14 cellular contexts compared by ENCODE assay signal in genomic region chr10:101230185-101230917, GRCh38. TPM values are rescaled to one million over a fixed set of nuclear protein-coding genes. Genes with fewer than 3 reads are reported as not detected.
DNase-seq lines count a peak whose midpoint lies in the region; ATAC-seq, FAIRE-seq and TF ChIP-seq lines count a peak whose summit lies in the region.
"Had no signal": no experiment of that assay in that cellular context is flagged by ENCODE, and none has a peak within 500 bp of the region (broad histone marks: within the 10 kb centered on the region; RNA-seq: fewer than 3 reads in every experiment).

No MANE protein-coding gene starts in this region.

- H4K91ac ChIP-seq in H1 (replicated peaks; ENCODE audit: insufficient read length, low read length) (no peak overlapping the region), neuronal stem cell (ENCODE audit: low read depth, low read length, poor library complexity) (no peak overlapping the region)

- no peak for TF ChIP-seq CTCF in H1 (IDR thresholded peaks at IDR 0.05; ENCODE audit: control extremely low read depth in 1 of 3, insufficient read depth in 1 of 3, low read depth in 1 of 3, low read length in 3 of 3)

- H3K27me3 Mint-ChIP-seq in activated CD8-positive, alpha-beta memory T cell treated with anti-CD3 and anti-CD28 coated beads, Interleukin-2, amount 10 ng/mL, durations not matched to agents 7 days and 5 days, result peaks cover 87% of the 10 kb centered on the region

- H3K4me3 ChIP-seq in H1 (ENCODE audit: extremely low read depth in 1 of 4, insufficient read depth in 2 of 4, low read depth in 3 of 4, low read length in 4 of 4) (0 out of 8 replicates have a peak overlapping the region, but pooled peaks of 1 of the 4 experiments have one; percentile 26), neuronal stem cell (ENCODE audit: low read length in 2 of 2) (no peak overlapping the region)

- H3K27ac ChIP-seq in H1 (ENCODE audit: low read depth, low read length) (no peak overlapping the region), neuronal stem cell (replicated peaks; ENCODE audit: low read length) (no peak overlapping the region)
- H3K27ac ChIP-seq: 22Rv1, epithelial cell of prostate, KMS-11 had no signal

- peaks cover 99 to 100% (median 100%) of the 10 kb centered on the region in 4 experiments for H3K27me3 ChIP-seq in H1 (replicated peaks in 1 of 4; ENCODE audit: control insufficient read depth in 3 of 4, extremely low read depth in 1 of 4, insufficient read depth in 3 of 4, low read length in 3 of 4)
- H3K27me3 ChIP-seq in neuronal stem cell (ENCODE audit: control insufficient read depth in 3 of 3, insufficient read depth in 3 of 3, low read depth in 1 of 3, low read length in 3 of 3), result peaks cover 90 to 100% (median 100%) of the 10 kb centered on the region in 3 experiments

- no peak for TF ChIP-seq EP300 in H1 (IDR thresholded peaks at IDR 0.05; ENCODE audit: borderline replicate concordance in 1 of 2, low read depth in 2 of 2, low read length in 2 of 2)

- no peak for TF ChIP-seq POLR2A in H1 (IDR thresholded peaks at IDR 0.05; ENCODE audit: control extremely low read depth in 1 of 2, low read depth in 2 of 2, low read length in 2 of 2)

- TF ChIP-seq RAD21 in H1 (IDR thresholded peaks at IDR 0.05 in 1 of 2, conservative IDR thresholded peaks at IDR 0.05 in 1 of 2; ENCODE audit: low read depth in 2 of 2, low read length in 2 of 2), result no peak

- no peak overlapping the region for H3K4me3 Mint-ChIP-seq in activated CD8-positive, alpha-beta memory T cell treated with anti-CD3 and anti-CD28 coated beads, Interleukin-2, amount 10 ng/mL, durations not matched to agents 7 days and 5 days

- peaks cover 14% of the 10 kb centered on the region for H3K4me1 Mint-ChIP-seq in activated CD8-positive, alpha-beta memory T cell treated with anti-CD3 and anti-CD28 coated beads, Interleukin-2, amount 10 ng/mL, durations not matched to agents 7 days and 5 days

- peaks cover 2% of the 10 kb centered on the region for H3K36me3 Mint-ChIP-seq in activated CD8-positive, alpha-beta memory T cell treated with anti-CD3 and anti-CD28 coated beads, Interleukin-2, amount 10 ng/mL, durations not matched to agents 7 days and 5 days

- H3K14ac ChIP-seq in H1 (ENCODE audit: insufficient read length), result no peak overlapping the region
- no peak overlapping the region for H3K14ac ChIP-seq in neuronal stem cell (ENCODE audit: low read length)

- H2BK5ac ChIP-seq in H1 (ENCODE audit: low read depth, low read length), result no peak overlapping the region
- H2BK5ac ChIP-seq in neuronal stem cell (ENCODE audit: low read length), result no peak overlapping the region

- peaks cover 41 to 48% of the 10 kb centered on the region in 2 experiments for H4K20me1 ChIP-seq in H1 (replicated peaks in 1 of 2; ENCODE audit: control insufficient read depth in 1 of 2, insufficient read depth in 2 of 2, low read length in 2 of 2)

- peaks cover 0 to 14% (median 0%) of the 10 kb centered on the region in 4 experiments; a peak in 1 of 8 replicates for H3K36me3 ChIP-seq in H1 (ENCODE audit: control insufficient read depth in 2 of 4, insufficient read depth in 4 of 4, low read length in 3 of 4)
- no peaks in the 10 kb centered on the region for H3K36me3 ChIP-seq in neuronal stem cell (replicated peaks in 1 of 2; ENCODE audit: control insufficient read depth in 2 of 2, insufficient read depth in 2 of 2, low read length in 2 of 2)

- H3K4me2 ChIP-seq in H1 (ENCODE audit: insufficient read depth in 1 of 2, low read depth in 2 of 2, low read length in 2 of 2) (peak overlapping the region in 1 of 2 experiments; percentile 36; a peak in 3 of 4 replicates), neuronal stem cell (ENCODE audit: insufficient read depth, low read length, poor library complexity, severe bottlenecking) (no peak overlapping the region)
- H3K4me2 ChIP-seq: KMS-11 had no signal

- H3K23ac ChIP-seq in H1 (ENCODE audit: insufficient read length) (no peak overlapping the region), neuronal stem cell (ENCODE audit: low read depth, low read length, poor library complexity) (no peak overlapping the region)

- H2AFZ ChIP-seq in H1 (ENCODE audit: low read length), result no peak overlapping the region
- H2AFZ ChIP-seq in neuronal stem cell (ENCODE audit: low read length), result peak overlapping the region; percentile 56

- no peak for FAIRE-seq in H1 (lab: Jason Lieb, UNC)
- FAIRE-seq: keratinocyte had no signal

- no peak overlapping the region for H4K5ac ChIP-seq in H1 (ENCODE audit: insufficient read length, low read depth, low read length)

- H3K4me1 ChIP-seq in H1 (replicated peaks in 1 of 4; ENCODE audit: control insufficient read depth in 3 of 4, insufficient read depth in 4 of 4, low read length in 3 of 4), result peaks cover 6 to 23% (median 7%) of the 10 kb centered on the region in 4 experiments; a peak in 6 of 7 replicates
- H3K4me1 ChIP-seq in neuronal stem cell (ENCODE audit: control insufficient read depth in 2 of 2, insufficient read depth in 1 of 2, low read depth in 1 of 2, low read length in 2 of 2), result peaks cover 2 to 10% of the 10 kb centered on the region in 2 donors

- H2BK120ac ChIP-seq in H1 (replicated peaks; ENCODE audit: low read depth, low read length) (no peak overlapping the region), neuronal stem cell (ENCODE audit: low read depth, low read length) (peak overlapping the region; percentile 83)

- H3K18ac ChIP-seq in H1 (ENCODE audit: extremely low read depth, low read length) (no peak overlapping the region; the same call in 1 of the 2 replicates), neuronal stem cell (ENCODE audit: low read length) (no peak overlapping the region)

- DNase-seq in DMS 273 (lab: John Stamatoyannopoulos, UW; ENCODE audit: unreplicated experiment), result peak; percentile 67
- no peak for DNase-seq in DMS 273 treated with DMSO at 0.1 percent for 48 hours (lab: John Stamatoyannopoulos, UW)
- DNase-seq in HEK293T (ENCODE audit: extremely low spot score), result peak; percentile 75
- no peak for DNase-seq in H1 (ENCODE audit: low read depth in 1 of 2, low spot score in 2 of 2)
- DNase-seq in neuronal stem cell (ENCODE audit: low spot score), result no peak
- no peak for DNase-seq in NCI-H446 treated with DMSO at 0.1 percent for 48 hours (lab: John Stamatoyannopoulos, UW)
- no peak for DNase-seq in activated CD8-positive, alpha-beta memory T cell treated with anti-CD3 and anti-CD28 coated beads, Interleukin-2, amount 10 ng/mL, durations not matched to agents 7 days and 5 days
- DNase-seq: amniotic stem cell had no signal

- 4% methylated on average over 13 of the region's 31 CpGs; no CpG with 5 or more reads in 1 of the 2 experiments for WGBS in H1 (ENCODE audit: extremely low coverage in 1 of 2, insufficient coverage in 1 of 2, insufficient read length in 1 of 2, insufficient replicate concordance in 2 of 2, low coverage in 1 of 2, low lambda C conversion rate in 2 of 2, missing lambda C conversion rate in 1 of 2), 2 experiments
- no CpG with 5 or more reads among the region's 31 CpGs for WGBS in neuronal stem cell (ENCODE audit: extremely low coverage in 2 of 2, insufficient read length in 2 of 2, insufficient replicate concordance in 1 of 2), 2 donors

- H2BK15ac ChIP-seq in H1 (ENCODE audit: low read length) (peak overlapping the region; percentile 46; the same call in 1 of the 2 replicates), neuronal stem cell (ENCODE audit: low read length) (no peak overlapping the region)

- H3K9me3 Mint-ChIP-seq in activated CD8-positive, alpha-beta memory T cell treated with anti-CD3 and anti-CD28 coated beads, Interleukin-2, amount 10 ng/mL, durations not matched to agents 7 days and 5 days (ENCODE audit: low read depth), result no peaks in the 10 kb centered on the region

- no peak for ATAC-seq in GM18907 (IDR thresholded peaks at IDR 0.05; ENCODE audit: unreplicated experiment)
- ATAC-seq in activated CD8-positive, alpha-beta memory T cell treated with anti-CD3 and anti-CD28 coated beads, Interleukin-2, amount 10 ng/mL, durations not matched to agents 7 days and 5 days, result no peak
- ATAC-seq: activated CD4-positive, CD25-positive, alpha-beta regulatory T cell treated with anti-CD3 and anti-CD28 coated beads, Interleukin-2, amount 50 U/mL, for 24 hours had no signal

- H4K8ac ChIP-seq in H1 (ENCODE audit: extremely low read depth, insufficient read depth, low read length), result no peak overlapping the region
- H4K8ac ChIP-seq in neuronal stem cell (ENCODE audit: low read depth, low read length), result no peak overlapping the region

- CTCF ChIA-PET in HEK293T (lab: Yijun Ruan, JAX), result interaction anchor here (1.2 to 2.6 kb wide), 2 partner anchors 16 to 36 kb away, joined by 5 to 19 read pairs; no protein-coding TSS in a partner anchor
- CTCF ChIA-PET in H1 (lab: Charles Lee; ENCODE audit: partially characterized antibody), result interaction anchor here (0.9 to 4.5 kb wide), 16 partner anchors 9 to 487 kb away, joined by 3 to 35 read pairs (median 4); no protein-coding TSS in a partner anchor
- CTCF ChIA-PET in activated CD8-positive, alpha-beta memory T cell treated with anti-CD3 and anti-CD28 coated beads, Interleukin-2, amount 10 ng/mL, durations not matched to agents 7 days and 5 days (lab: Charles Lee), result interaction anchor here (1.6 to 4.7 kb wide), 2 partner anchors 15 to 17 kb away, joined by 6 to 17 read pairs; no protein-coding TSS in a partner anchor

- H3K9me3 ChIP-seq in H1 (ENCODE audit: insufficient read depth in 2 of 2, low read depth in 1 of 2, low read length in 1 of 2) (0 out of 4 replicates have a peak, but pooled peaks cover 0 to 4% of the 10 kb centered on the region in 2 experiments), neuronal stem cell (replicated peaks in 1 of 2; ENCODE audit: control insufficient read depth in 2 of 2, insufficient read depth in 1 of 2, low read depth in 1 of 2, low read length in 2 of 2) (peaks cover 0 to 2% of the 10 kb centered on the region in 2 donors)

- H2BK12ac ChIP-seq in H1 (ENCODE audit: low read depth, low read length) (no peak overlapping the region), neuronal stem cell (ENCODE audit: low read length) (no peak overlapping the region)

- H3K4ac ChIP-seq in H1 (replicated peaks; ENCODE audit: insufficient read length, low read depth, low read length), result no peak overlapping the region
- H3K4ac ChIP-seq in neuronal stem cell (ENCODE audit: low read length), result no peak overlapping the region

- H2AK5ac ChIP-seq in H1 (ENCODE audit: low read depth, low read length) (no peak overlapping the region), neuronal stem cell (ENCODE audit: low read depth, low read length) (no peak overlapping the region)

- H3K79me1 ChIP-seq in H1 (ENCODE audit: low read depth, low read length), result no peaks in the 10 kb centered on the region
- H3K79me1 ChIP-seq in neuronal stem cell (ENCODE audit: low read depth, low read length), result no peaks in the 10 kb centered on the region

- H3K56ac ChIP-seq in H1 (replicated peaks; ENCODE audit: insufficient read length, low read depth, low read length), result no peak overlapping the region

- no peak overlapping the region for H2BK20ac ChIP-seq in H1 (ENCODE audit: low read length)

- H3K9ac ChIP-seq in H1 (replicated peaks in 1 of 4; ENCODE audit: extremely low read depth in 1 of 4, low read depth in 3 of 4, low read length in 3 of 4) (no peak overlapping the region), neuronal stem cell (ENCODE audit: low read depth, low read length, poor library complexity) (no peak overlapping the region)
- H3K9ac ChIP-seq: KMS-11 had no signal

- H3K79me2 ChIP-seq in H1 (ENCODE audit: control insufficient read depth in 1 of 2, insufficient read depth in 2 of 2, low read length in 2 of 2), result no peaks in the 10 kb centered on the region

- H3K27ac Mint-ChIP-seq in activated CD8-positive, alpha-beta memory T cell treated with anti-CD3 and anti-CD28 coated beads, Interleukin-2, amount 10 ng/mL, durations not matched to agents 7 days and 5 days, result no peak overlapping the region

- H3K23me2 ChIP-seq in H1 (ENCODE audit: low read depth, low read length), result no peaks in the 10 kb centered on the region

- POLR2A ChIA-PET in HEK293T (lab: Yijun Ruan, JAX) (interaction anchor here (1.0 to 1.8 kb wide), 7 partner anchors 10 to 62 kb away, joined by 3 to 17 read pairs (median 4); no protein-coding TSS in a partner anchor), H1 (lab: Charles Lee; ENCODE audit: partially characterized antibody) (no interaction called here)

RNA-seq across cellular contexts. Expression of gene LBX1, which starts 1.1 kb away (rescaled TPM):
- total RNA-seq in H1 (2021; fragmentation: NEBNext Ultra II Directional; extraction: Animal tissue kit (Norgen Biotek cat#: 25700)), result not detected in 2 replicates
- not detected in 2 replicates for polyA plus RNA-seq in H1 (2011; rRNA removed)
- not detected for polyA plus RNA-seq in H1 (2011; cell fraction: cytosol; rRNA removed)
- not detected for polyA plus RNA-seq in H1 (2011; cell fraction: nucleus; rRNA removed)
- not detected in 4 replicates for polyA plus RNA-seq in H1 (2012, experiment 1 of 2)
- polyA plus RNA-seq in H1 (2012, experiment 2 of 2), result not detected
- polyA plus RNA-seq in H1 (2013, experiment 1 of 2), result not detected
- polyA plus RNA-seq in H1 (2013, experiment 2 of 2), result not detected
- polyA minus RNA-seq in H1 (2011; rRNA and poly(A)+ RNA removed), result not detected in 2 replicates
- not detected for polyA minus RNA-seq in H1 (2011; cell fraction: cytosol; rRNA and poly(A)+ RNA removed)
- polyA minus RNA-seq in H1 (2011; cell fraction: nucleus; rRNA and poly(A)+ RNA removed), result not detected
- polyA plus RNA-seq in neuronal stem cell (2013, experiment 1 of 2), result not detected
- polyA plus RNA-seq in neuronal stem cell (2013, experiment 2 of 2), result not detected
- total RNA-seq in activated CD8-positive, alpha-beta memory T cell treated with anti-CD3 and anti-CD28 coated beads, Interleukin-2, amount 10 ng/mL, durations not matched to agents 7 days and 5 days, result not detected
- polyA plus RNA-seq: keratinocyte had no signal

Comparison
In these comparisons a context has a peak if more than half of its experiments do, and no peak if none do; other contexts are left out.
1. DNase-seq: peak in DMS 273 (single experiment) and HEK293T (single experiment); none in DMS 273 treated with DMSO at 0.1 percent for 48 hours (single experiment), H1 (0 of 2), neuronal stem cell (single experiment), NCI-H446 treated with DMSO at 0.1 percent for 48 hours (single experiment) and activated CD8-positive, alpha-beta memory T cell treated with anti-CD3 and anti-CD28 coated beads, Interleukin-2, amount 10 ng/mL, durations not matched to agents 7 days and 5 days (single experiment).